Comparison of ENCODE assay signal across 8 cellular contexts in genomic region chr7:1530946-1531262, GRCh38. TPM values are rescaled to one million over a fixed set of nuclear protein-coding genes. Genes with fewer than 3 reads are reported as not detected.
DNase-seq lines count a peak whose midpoint lies in the region; ATAC-seq, FAIRE-seq and TF ChIP-seq lines count a peak whose summit lies in the region.

No MANE protein-coding gene starts in this region.

- H3K4me1 ChIP-seq in mesendoderm (ENCODE audit: control insufficient read depth, low read depth, low read length): peaks cover 2% of the 10 kb centered on the region

- H3K4me2 ChIP-seq in mesendoderm (ENCODE audit: low read length): peak overlapping the region; percentile 31

- no peak overlapping the region for H3K27ac ChIP-seq in mesendoderm (ENCODE audit: low read depth, low read length)

- H3K27ac Mint-ChIP-seq in activated CD8-positive, alpha-beta T cell treated with anti-CD3 and anti-CD28 coated beads for 36 hours: no peak overlapping the region

- no peak overlapping the region for H4K8ac ChIP-seq in mesendoderm (ENCODE audit: low read depth, low read length)

- peaks cover 4% of the 10 kb centered on the region for H3K27me3 Mint-ChIP-seq in activated CD8-positive, alpha-beta T cell treated with anti-CD3 and anti-CD28 coated beads for 36 hours

- H3K23ac ChIP-seq in mesendoderm (ENCODE audit: low read length): no peak overlapping the region

- H2BK5ac ChIP-seq in mesendoderm (ENCODE audit: low read length): no peak overlapping the region

- intact Hi-C loops in activated CD8-positive, alpha-beta T cell treated with anti-CD3 and anti-CD28 coated beads for 36 hours (cut with micrococcal nuclease): no loop called here

- no peak overlapping the region for H3K9ac ChIP-seq in mesendoderm (ENCODE audit: low read length)

- TF ChIP-seq CTCF in BJ (IDR thresholded peaks at IDR 0.05; ENCODE audit: insufficient read depth, low read depth, low read length): no peak
- TF ChIP-seq CTCF in activated CD8-positive, alpha-beta T cell treated with anti-CD3 and anti-CD28 coated beads for 36 hours (IDR thresholded peaks at IDR 0.05): no peak

- peak overlapping the region; percentile 64 for H3K18ac ChIP-seq in mesendoderm (ENCODE audit: low read length)

- H3K4me1 Mint-ChIP-seq in activated CD8-positive, alpha-beta T cell treated with anti-CD3 and anti-CD28 coated beads for 36 hours (ENCODE audit: low read depth): peaks cover 21% of the 10 kb centered on the region

- peaks cover 3% of the 10 kb centered on the region for H3K36me3 Mint-ChIP-seq in activated CD8-positive, alpha-beta T cell treated with anti-CD3 and anti-CD28 coated beads for 36 hours (ENCODE audit: low read depth)

- H3K27me3 ChIP-seq in BJ (ENCODE audit: control insufficient read depth, insufficient read depth, low read length) (no peaks in the 10 kb centered on the region; the same call in 1 of the 2 replicates), mesendoderm (ENCODE audit: insufficient read depth, low read length, poor library complexity) (no peaks in the 10 kb centered on the region)

- CTCF ChIA-PET in BJ (lab: Yijun Ruan, JAX): no interaction called here
- CTCF ChIA-PET in activated CD8-positive, alpha-beta T cell treated with anti-CD3 and anti-CD28 coated beads for 36 hours (lab: Charles Lee): no interaction called here

- no peak overlapping the region for H2BK15ac ChIP-seq in mesendoderm (replicated peaks; ENCODE audit: low read depth)

- peak; percentile 17 for ATAC-seq in GM21576 (IDR thresholded peaks at IDR 0.05; ENCODE audit: unreplicated experiment)
- peak; percentile 2 for ATAC-seq in activated CD8-positive, alpha-beta T cell treated with anti-CD3 and anti-CD28 coated beads for 36 hours
- no peak for ATAC-seq in HG03460 (IDR thresholded peaks at IDR 0.05; ENCODE audit: unreplicated experiment)

- no peak overlapping the region for H2BK120ac ChIP-seq in mesendoderm (ENCODE audit: low read depth, low read length)

- H3K9me3 Mint-ChIP-seq in activated CD8-positive, alpha-beta T cell treated with anti-CD3 and anti-CD28 coated beads for 36 hours: no peaks in the 10 kb centered on the region

- H2AK5ac ChIP-seq in mesendoderm (ENCODE audit: low read length): no peak overlapping the region

- TF ChIP-seq POLR2A in GM12892 (IDR thresholded peaks at IDR 0.05; ENCODE audit: low read depth, low read length): no peak

- H3K36me3 ChIP-seq in BJ (ENCODE audit: control insufficient read depth, insufficient read depth, low read length): peaks cover 2% of the 10 kb centered on the region; the same call in 1 of the 2 replicates
- H3K36me3 ChIP-seq in mesendoderm (ENCODE audit: control insufficient read depth, insufficient read depth, low read length): no peaks in the 10 kb centered on the region

- no peak overlapping the region for H3K4me3 Mint-ChIP-seq in activated CD8-positive, alpha-beta T cell treated with anti-CD3 and anti-CD28 coated beads for 36 hours

- peaks cover 7% of the 10 kb centered on the region for H3K79me2 ChIP-seq in mesendoderm (ENCODE audit: control insufficient read depth, insufficient read depth, low read length)

- no peak overlapping the region for H3K4ac ChIP-seq in mesendoderm (ENCODE audit: low read depth, low read length)

- WGBS in mesendoderm (ENCODE audit: extremely low coverage, insufficient coverage, low lambda C conversion rate): no CpG with 5 or more reads among the region's 45 CpGs

- FAIRE-seq in GM12892 (lab: Jason Lieb, UNC): no peak

- H3K79me1 ChIP-seq in mesendoderm (ENCODE audit: low read length): no peaks in the 10 kb centered on the region

- peak overlapping the region; percentile 79 for H3K4me3 ChIP-seq in BJ (ENCODE audit: low read depth, low read length)
- peak overlapping the region; percentile 26 for H3K4me3 ChIP-seq in mesendoderm (ENCODE audit: low read length)

- POLR2A ChIA-PET in BJ (lab: Charles Lee): no interaction called here
- POLR2A ChIA-PET in activated CD8-positive, alpha-beta T cell treated with anti-CD3 and anti-CD28 coated beads for 36 hours (lab: Charles Lee): interaction anchor here (3.4 kb wide), 1 partner anchor 26 kb away, joined by 13 read pairs; the partner anchor contains the start of gene INTS1

- DNase-seq in BJ (ENCODE audit: low read depth): no peak
- peak; percentile 20 for DNase-seq in activated CD8-positive, alpha-beta T cell treated with anti-CD3 and anti-CD28 coated beads for 36 hours
- DNase-seq in mesendoderm: no peak
- no peak for DNase-seq in GM03348 (ENCODE audit: low spot score)
- DNase-seq in GM12892 (ENCODE audit: insufficient read length): no peak
- no peak for DNase-seq in NCI-H2227 treated with DMSO at 0.1 percent for 48 hours (lab: John Stamatoyannopoulos, UW)

- no peak overlapping the region for H4K5ac ChIP-seq in mesendoderm (ENCODE audit: low read length)

- peak overlapping the region; percentile 42 for H3K56ac ChIP-seq in mesendoderm (ENCODE audit: low read length)

RNA-seq across cellular contexts. Expression of gene MAFK, which starts 0.4 kb away (rescaled TPM):
- 9.6 and 17.1 TPM in 2 replicates for polyA plus RNA-seq in BJ (2011; rRNA removed)
- polyA minus RNA-seq in BJ (2011; rRNA and poly(A)+ RNA removed): 6.2 and 7.0 TPM in 2 replicates
- 10 to 100 TPM; 34.3 to 42.9 TPM for total RNA-seq in activated CD8-positive, alpha-beta T cell treated with anti-CD3 and anti-CD28 coated beads for 36 hours
- 5.8 TPM for polyA plus RNA-seq in mesendoderm (2013, experiment 1 of 2)
- polyA plus RNA-seq in mesendoderm (2013, experiment 2 of 2): 5.8 TPM
- 2.2 TPM for polyA plus RNA-seq in GM12892 (2012; ENCODE audit: missing spikeins)

RNA-seq across cellular contexts. Expression of gene TMEM184A, which starts 25.1 kb away (rescaled TPM):
- 0.38 and 1.3 TPM in 2 replicates for polyA plus RNA-seq in BJ (2011; rRNA removed)
- 0.31 and 0.71 TPM in 2 replicates for polyA minus RNA-seq in BJ (2011; rRNA and poly(A)+ RNA removed)
- not detected for total RNA-seq in activated CD8-positive, alpha-beta T cell treated with anti-CD3 and anti-CD28 coated beads for 36 hours
- polyA plus RNA-seq in mesendoderm (2013, experiment 1 of 2): 0.72 TPM
- 0.78 TPM for polyA plus RNA-seq in mesendoderm (2013, experiment 2 of 2)
- 0.13 TPM for polyA plus RNA-seq in GM12892 (2012; ENCODE audit: missing spikeins)

RNA-seq across cellular contexts. Expression of gene INTS1, which starts 26.7 kb away (rescaled TPM):
- polyA plus RNA-seq in BJ (2011; rRNA removed): 7.6 and 21.8 TPM in 2 replicates
- polyA minus RNA-seq in BJ (2011; rRNA and poly(A)+ RNA removed): 19.7 and 26.6 TPM in 2 replicates
- total RNA-seq in activated CD8-positive, alpha-beta T cell treated with anti-CD3 and anti-CD28 coated beads for 36 hours: 100 to 1,000 TPM; 100 to 103 TPM
- polyA plus RNA-seq in mesendoderm (2013, experiment 1 of 2): 31.6 TPM
- polyA plus RNA-seq in mesendoderm (2013, experiment 2 of 2): 33.7 TPM
- 16.6 TPM for polyA plus RNA-seq in GM12892 (2012; ENCODE audit: missing spikeins)

RNA-seq across cellular contexts. Expression of gene PSMG3, which starts 38.9 kb away (rescaled TPM):
- 32.1 and 40.9 TPM in 2 replicates for polyA plus RNA-seq in BJ (2011; rRNA removed)
- 10.2 and 11.6 TPM in 2 replicates for polyA minus RNA-seq in BJ (2011; rRNA and poly(A)+ RNA removed)
- total RNA-seq in activated CD8-positive, alpha-beta T cell treated with anti-CD3 and anti-CD28 coated beads for 36 hours: 10 to 100 TPM; 38.9 to 41.5 TPM
- 13.5 TPM for polyA plus RNA-seq in mesendoderm (2013, experiment 1 of 2)
- 12.9 TPM for polyA plus RNA-seq in mesendoderm (2013, experiment 2 of 2)
- polyA plus RNA-seq in GM12892 (2012; ENCODE audit: missing spikeins): 51.5 TPM
